Comparison of ENCODE assay signal across 8 cellular contexts in the genomic region with DNA sequence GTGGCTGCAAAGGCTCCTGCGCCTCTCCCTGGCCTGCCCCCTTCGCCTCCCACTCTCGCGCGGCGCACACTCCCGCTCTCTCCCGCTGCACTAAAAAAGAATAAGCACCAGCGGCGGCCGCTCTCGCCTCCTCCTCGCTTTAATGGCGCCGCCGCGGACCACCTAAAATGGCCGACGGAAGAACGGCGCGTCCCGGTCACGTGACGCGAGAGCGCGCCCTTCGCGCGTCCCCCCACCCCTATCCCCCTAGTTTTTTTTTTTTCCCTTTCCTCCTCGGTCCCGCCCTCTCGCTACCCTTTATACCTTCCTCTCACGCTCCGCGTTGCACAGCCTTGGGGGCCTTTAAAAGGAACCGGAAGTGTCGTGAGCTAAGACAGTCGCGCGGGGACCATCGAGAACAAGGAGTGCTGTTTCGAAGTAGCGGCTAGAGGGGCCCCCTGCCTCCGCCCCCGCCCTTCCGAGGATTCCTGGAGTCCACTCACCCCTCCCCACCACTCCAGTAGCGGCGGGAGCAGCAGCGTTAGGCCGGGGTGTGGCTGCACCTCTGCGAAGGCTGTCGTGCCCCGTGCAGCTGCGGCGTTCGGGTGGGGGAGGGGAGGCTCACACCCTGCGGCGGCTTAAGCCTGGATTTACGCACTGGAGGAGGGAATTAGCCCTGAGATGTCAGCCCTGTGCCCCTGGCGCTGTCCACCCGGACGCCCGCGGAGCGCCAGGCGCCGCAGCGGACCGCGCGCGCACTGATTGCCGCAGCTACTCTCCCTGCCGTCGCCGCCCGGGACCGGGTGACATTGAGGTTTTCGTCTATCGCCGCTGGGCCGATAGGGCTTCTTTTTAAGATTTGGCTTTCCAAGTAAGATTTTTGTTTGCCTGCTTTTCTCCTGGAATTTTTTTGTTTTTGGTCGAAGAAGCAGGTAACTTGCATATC. TPM values are rescaled to one million over a fixed set of nuclear protein-coding genes. Genes with fewer than 3 reads are reported as not detected.
DNase-seq lines count a peak whose midpoint lies in the region; ATAC-seq and TF ChIP-seq lines count a peak whose summit lies in the region.

A gene with protein sequence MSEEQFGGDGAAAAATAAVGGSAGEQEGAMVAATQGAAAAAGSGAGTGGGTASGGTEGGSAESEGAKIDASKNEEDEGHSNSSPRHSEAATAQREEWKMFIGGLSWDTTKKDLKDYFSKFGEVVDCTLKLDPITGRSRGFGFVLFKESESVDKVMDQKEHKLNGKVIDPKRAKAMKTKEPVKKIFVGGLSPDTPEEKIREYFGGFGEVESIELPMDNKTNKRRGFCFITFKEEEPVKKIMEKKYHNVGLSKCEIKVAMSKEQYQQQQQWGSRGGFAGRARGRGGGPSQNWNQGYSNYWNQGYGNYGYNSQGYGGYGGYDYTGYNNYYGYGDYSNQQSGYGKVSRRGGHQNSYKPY (minus strand): TSS at position 176 of the 925 bp plus-strand sequence. CDS start 313 bp downstream, outside the sequence.

- H3K27me3 ChIP-seq in upper lobe of right lung, result no peaks in the 10 kb centered on the region

- peak within 1 kb of the TSS; percentile 100 for H3K27ac Mint-ChIP-seq in T-helper 1 cell treated with Interleukin-12 subunit alpha and Interleukin-12 subunit beta and Interleukin-4 antibody, amounts not matched to agents 30 μg/mL and 1 μg/mL, for 36 hours

- in situ Hi-C loops in GM13977 (cut with MboI; ENCODE audit: low pct_unique_long_range_greater_than_20kb, low sequenced_read_pairs, unreplicated experiment), result no loop called here

- peaks cover 8% of the 10 kb centered on the region for H3K36me3 ChIP-seq in upper lobe of right lung

- TF ChIP-seq CTCF in GM13977 (IDR thresholded peaks at IDR 0.05; ENCODE audit: extremely low read depth, insufficient read depth, missing control alignments) (no peak), upper lobe of right lung (IDR thresholded peaks at IDR 0.05) (no peak)

- peak within 1 kb of the TSS; percentile 98 for H3K4me3 Mint-ChIP-seq in T-helper 1 cell treated with Interleukin-12 subunit alpha and Interleukin-12 subunit beta and Interleukin-4 antibody, amounts not matched to agents 30 μg/mL and 1 μg/mL, for 36 hours

- H3K36me3 Mint-ChIP-seq in T-helper 1 cell treated with Interleukin-12 subunit alpha and Interleukin-12 subunit beta and Interleukin-4 antibody, amounts not matched to agents 30 μg/mL and 1 μg/mL, for 36 hours (ENCODE audit: low read depth), result peaks cover 44% of the 10 kb centered on the region

- H3K4me3 ChIP-seq in upper lobe of right lung, result peak within 1 kb of the TSS; percentile 92

- H3K27ac ChIP-seq in upper lobe of right lung, result peak within 1 kb of the TSS; percentile 99

- no peaks in the 10 kb centered on the region for H3K9me3 ChIP-seq in upper lobe of right lung

- intact Hi-C loops in left cardiac atrium (cut with DNase I), result loop anchor here in 1 of 2 donors (2.0 kb wide), 1 partner anchor 55 kb away; no protein-coding TSS in a partner anchor
- intact Hi-C loops in posterior vena cava (cut with DNase I), result loop anchor here in 1 of 2 donors (5.0 kb wide), 1 partner anchor 53 kb away; no protein-coding TSS in a partner anchor
- intact Hi-C loops in upper lobe of right lung (cut with DNase I), result no loop called here

- H3K9me3 Mint-ChIP-seq in T-helper 1 cell treated with Interleukin-12 subunit alpha and Interleukin-12 subunit beta and Interleukin-4 antibody, amounts not matched to agents 30 μg/mL and 1 μg/mL, for 36 hours, result peaks cover 3% of the 10 kb centered on the region

- peaks cover 38% of the 10 kb centered on the region for H3K4me1 ChIP-seq in upper lobe of right lung

- peak; percentile 98 for DNase-seq in GM13977 (ENCODE audit: low spot score)
- DNase-seq in NCI-H1694 (lab: John Stamatoyannopoulos, UW), result peak; percentile 97
- peak; percentile 99 for DNase-seq in amniotic stem cell (lab: John Stamatoyannopoulos, UW)
- peak; percentile 99 for DNase-seq in left cardiac atrium
- peak; percentile 99 for DNase-seq in posterior vena cava (ENCODE audit: low spot score)
- peak; percentile 99 for DNase-seq in upper lobe of right lung

- ATAC-seq in HG02884 (IDR thresholded peaks at IDR 0.05; ENCODE audit: unreplicated experiment), result peak; percentile 93
- peak; percentile 93 to 94 for ATAC-seq in left cardiac atrium
- peak; percentile 95 for ATAC-seq in upper lobe of right lung

- peaks cover 37% of the 10 kb centered on the region for H3K4me1 Mint-ChIP-seq in T-helper 1 cell treated with Interleukin-12 subunit alpha and Interleukin-12 subunit beta and Interleukin-4 antibody, amounts not matched to agents 30 μg/mL and 1 μg/mL, for 36 hours (ENCODE audit: low read depth)

- peaks cover 4% of the 10 kb centered on the region for H3K27me3 Mint-ChIP-seq in T-helper 1 cell treated with Interleukin-12 subunit alpha and Interleukin-12 subunit beta and Interleukin-4 antibody, amounts not matched to agents 30 μg/mL and 1 μg/mL, for 36 hours (ENCODE audit: low read depth)

RNA-seq across cellular contexts. Expression of the gene that starts here (rescaled TPM):
- total RNA-seq in left cardiac atrium (100 to 1,000 TPM; 106 to 147 TPM), posterior vena cava (100 to 1,000 TPM in 1 of 2 donors, 10 to 100 TPM in 1; 97.1 to 111 TPM), upper lobe of right lung (131 TPM)

Comparison
In these comparisons a context has a peak if more than half of its experiments do, and no peak if none do; other contexts are left out.
1. Peak in every context shown above with its lines: DNase-seq, ATAC-seq, H3K4me3 ChIP-seq and H3K27ac ChIP-seq.